1 cellular context compared by ENCODE assay signal in genomic region chr20:59006167-59006863, GRCh38.
TF ChIP-seq lines count a peak whose summit lies in the region.

No MANE protein-coding gene starts in this region.

TF ChIP-seq in HepG2, 621 proteins besides CTCF, POLR2A, EP300 and RAD21 (continued from another document and continues in another):
- TF ChIP-seq PAXIP1 (CRISPR knock-in tag; conservative IDR thresholded peaks at IDR 0.05) = 0 out of 2 replicates have a peak, but pooled peaks have one; percentile 36
- peak; percentile 39; the same call in 1 of the 2 replicates for TF ChIP-seq ARID4A (CRISPR knock-in tag; IDR thresholded peaks at IDR 0.05; ENCODE audit: borderline replicate concordance)
- peak; percentile 63 for TF ChIP-seq ZFX (CRISPR knock-in tag; IDR thresholded peaks at IDR 0.05; ENCODE audit: low read depth)
- no peak for TF ChIP-seq AGO1 (IDR thresholded peaks at IDR 0.05; ENCODE audit: low read depth, low read length, poor library complexity, severe bottlenecking)
- TF ChIP-seq AGO2 (optimal IDR thresholded peaks at IDR 0.05; ENCODE audit: low read depth, low read length) = peak; percentile 45
- 0 out of 2 replicates have a peak, but pooled peaks have one; percentile 48 for TF ChIP-seq ETS1 (CRISPR knock-in tag; IDR thresholded peaks at IDR 0.05)
- TF ChIP-seq TBX3 (IDR thresholded peaks at IDR 0.05; ENCODE audit: borderline replicate concordance) = no peak
- no peak for TF ChIP-seq ZNF451 (CRISPR knock-in tag; IDR thresholded peaks at IDR 0.05)
- peak; percentile 89; the same call in 1 of the 2 replicates for TF ChIP-seq ESRRA (CRISPR knock-in tag; IDR thresholded peaks at IDR 0.05; ENCODE audit: low read depth)
- 0 out of 2 replicates have a peak, but pooled peaks have one; percentile 22 for TF ChIP-seq BCL6 (CRISPR knock-in tag; IDR thresholded peaks at IDR 0.05)
- TF ChIP-seq TEAD3 (CRISPR knock-in tag; optimal IDR thresholded peaks at IDR 0.05; ENCODE audit: borderline replicate concordance) = peak; percentile 35
- 0 out of 2 replicates have a peak, but pooled peaks have one; percentile 56 for TF ChIP-seq NR0B2 (CRISPR knock-in tag; IDR thresholded peaks at IDR 0.05)
- peak; percentile 59; the same call in 1 of the 2 replicates for TF ChIP-seq ZSCAN21 (CRISPR knock-in tag; IDR thresholded peaks at IDR 0.05; ENCODE audit: borderline replicate concordance)
- TF ChIP-seq ZNF800 (CRISPR knock-in tag; IDR thresholded peaks at IDR 0.05) = 0 out of 2 replicates have a peak, but pooled peaks have one; percentile 23
- no peak for TF ChIP-seq SP1 (IDR thresholded peaks at IDR 0.05)
- no peak for TF ChIP-seq SP1 (CRISPR knock-in tag; IDR thresholded peaks at IDR 0.05)
- peak; percentile 65 for TF ChIP-seq HOXA3 (CRISPR knock-in tag; IDR thresholded peaks at IDR 0.05)
- TF ChIP-seq CBX1 (IDR thresholded peaks at IDR 0.05; ENCODE audit: low read depth) = no peak
- peak; percentile 57; the same call in 1 of the 2 replicates for TF ChIP-seq ZFP90 (CRISPR knock-in tag; IDR thresholded peaks at IDR 0.05; ENCODE audit: borderline replicate concordance)
- TF ChIP-seq ZFP36L2 (CRISPR knock-in tag; IDR thresholded peaks at IDR 0.05) = no peak
- no peak for TF ChIP-seq ZNF644 (CRISPR knock-in tag; IDR thresholded peaks at IDR 0.05; ENCODE audit: low read depth)
- TF ChIP-seq ZNF558 (CRISPR knock-in tag; IDR thresholded peaks at IDR 0.05; ENCODE audit: borderline replicate concordance) = peak; percentile 11; the same call in 1 of the 2 replicates
- TF ChIP-seq MYPOP (CRISPR knock-in tag; IDR thresholded peaks at IDR 0.05) = peak; percentile 52; the same call in 1 of the 2 replicates
- TF ChIP-seq KDM3A (CRISPR knock-in tag; IDR thresholded peaks at IDR 0.05; ENCODE audit: low read depth) = 0 out of 2 replicates have a peak, but pooled peaks have one; percentile 43
- 0 out of 2 replicates have a peak, but pooled peaks have one; percentile 23 for TF ChIP-seq NFYC (CRISPR knock-in tag; IDR thresholded peaks at IDR 0.05)
- TF ChIP-seq SIN3A (IDR thresholded peaks at IDR 0.05; ENCODE audit: borderline replicate concordance, low read depth, low read length) = no peak
- no peak for TF ChIP-seq RAD51 (IDR thresholded peaks at IDR 0.05; ENCODE audit: borderline replicate concordance)
- 0 out of 2 replicates have a peak, but pooled peaks have one; percentile 14 for TF ChIP-seq PRDM15 (CRISPR knock-in tag; IDR thresholded peaks at IDR 0.05)
- TF ChIP-seq ZNF331 (CRISPR knock-in tag; IDR thresholded peaks at IDR 0.05) = 0 out of 2 replicates have a peak, but pooled peaks have one; percentile 24
- peak; percentile 21; the same call in 1 of the 2 replicates for TF ChIP-seq ZNF225 (CRISPR knock-in tag; IDR thresholded peaks at IDR 0.05)
- peak; percentile 39; the same call in 1 of the 2 replicates for TF ChIP-seq ZNF614 (CRISPR knock-in tag; IDR thresholded peaks at IDR 0.05; ENCODE audit: borderline replicate concordance)
- TF ChIP-seq KLF12 (CRISPR knock-in tag; IDR thresholded peaks at IDR 0.05; ENCODE audit: borderline replicate concordance) = no peak
- TF ChIP-seq ZNF720 (CRISPR knock-in tag; IDR thresholded peaks at IDR 0.05) = no peak
- no peak for TF ChIP-seq MLX (CRISPR knock-in tag; IDR thresholded peaks at IDR 0.05)
- no peak; the same call in 1 of the 2 replicates for TF ChIP-seq ZNF430 (CRISPR knock-in tag; IDR thresholded peaks at IDR 0.05)
- peak; percentile 34; the same call in 1 of the 2 replicates for TF ChIP-seq SAP130 (CRISPR knock-in tag; IDR thresholded peaks at IDR 0.05; ENCODE audit: low read depth)
- TF ChIP-seq ZBTB38 (CRISPR knock-in tag; IDR thresholded peaks at IDR 0.05) = peak; percentile 94
- TF ChIP-seq MED1 (CRISPR knock-in tag; IDR thresholded peaks at IDR 0.05) = peak; percentile 69; the same call in 1 of the 2 replicates
- no peak for TF ChIP-seq ZNF383 (CRISPR knock-in tag; IDR thresholded peaks at IDR 0.05; ENCODE audit: borderline replicate concordance)
- TF ChIP-seq YEATS4 (CRISPR knock-in tag; IDR thresholded peaks at IDR 0.05; ENCODE audit: borderline replicate concordance) = peak; percentile 50; the same call in 1 of the 2 replicates
- TF ChIP-seq ZMYM4 (CRISPR knock-in tag; IDR thresholded peaks at IDR 0.05) = peak; percentile 11; the same call in 1 of the 2 replicates
- TF ChIP-seq SKI (IDR thresholded peaks at IDR 0.05; ENCODE audit: partially characterized antibody) = no peak
- TF ChIP-seq ZNF710 (CRISPR knock-in tag; IDR thresholded peaks at IDR 0.05; ENCODE audit: borderline replicate concordance) = no peak; the same call in 1 of the 2 replicates
